21 cellular contexts compared by ENCODE assay signal in genomic region chr4:78553526-78554060, GRCh38. TPM values are rescaled to one million over a fixed set of nuclear protein-coding genes. Genes with fewer than 3 reads are reported as not detected.
A peak's percentile ranks its signal among the peaks of the same experiment; 100 is the strongest.
DNase-seq lines count a peak whose midpoint lies in the region; ATAC-seq, FAIRE-seq and TF ChIP-seq lines count a peak whose summit lies in the region.
"Had no signal": no experiment of that assay in that cellular context is flagged by ENCODE, and none has a peak within 500 bp of the region (broad histone marks: within the 10 kb centered on the region; RNA-seq: fewer than 3 reads in every experiment).

No MANE protein-coding gene starts in this region.

- no peak for TF ChIP-seq POLR2A in tibial nerve (IDR thresholded peaks at IDR 0.05)

- no peaks in the 10 kb centered on the region for H3K27me3 Mint-ChIP-seq in MCF 10A (ENCODE audit: insufficient read depth, unreplicated experiment)

- no peak for DNase-seq in SK-N-SH
- DNase-seq in MCF 10A (ENCODE audit: unreplicated experiment): no peak
- DNase-seq in mesenchymal stem cell: no peak
- no peak for DNase-seq in tibial nerve (ENCODE audit: low spot score in 2 of 2)
- DNase-seq in NOMO-1 treated with dmso at 0.1 percent for 144 hours (lab: John Stamatoyannopoulos, UW; ENCODE audit: unreplicated experiment): no peak
- DNase-seq in GM19239 (ENCODE audit: insufficient read length, low spot score): no peak
- DNase-seq: 8988T; activated gamma-delta T cell treated with Interleukin-2 at 50 U/mL for 16 hours; cortex of kidney; DND-41; hypothalamus; left colon; NCI-H1694; NCI-H524 treated with DMSO at 0.1 percent for 48 hours; stimulated activated naive CD4-positive, alpha-beta T cell treated with Interleukin-2 at 50 U/mL for 16 hours had no signal

- H3K9me3 Mint-ChIP-seq in MCF 10A (ENCODE audit: unreplicated experiment): no peaks in the 10 kb centered on the region
- H3K9me3 Mint-ChIP-seq: WTC11 had no signal

- ATAC-seq in SK-N-SH treated with all-trans-retinoic acid at 6 μM for 48 hours (no peak), HG02798 (IDR thresholded peaks at IDR 0.05; ENCODE audit: poor library complexity, unreplicated experiment) (no peak)
- ATAC-seq: WTC11 had no signal

- no peaks in the 10 kb centered on the region for H3K79me2 ChIP-seq in SK-N-SH (ENCODE audit: insufficient read depth)

- H2BK5ac ChIP-seq in mesenchymal stem cell (ENCODE audit: low read depth, low read length, poor library complexity, severe bottlenecking): no peak overlapping the region

- H3K4me3 ChIP-seq in SK-N-SH (ENCODE audit: low read depth in 2 of 2, low read length in 1 of 2) (no peak overlapping the region), mesenchymal stem cell (ENCODE audit: insufficient read depth in 1 of 2, low read depth in 1 of 2, low read length in 2 of 2) (no peak overlapping the region), tibial nerve (no peak overlapping the region)
- H3K4me3 ChIP-seq: ascending aorta had no signal

- H3K4me2 ChIP-seq in SK-N-SH (no peak overlapping the region), mesenchymal stem cell (ENCODE audit: low read length, poor library complexity, severe bottlenecking) (no peak overlapping the region)

- H3K9me3 ChIP-seq in SK-N-SH: no peaks in the 10 kb centered on the region
- no peaks in the 10 kb centered on the region for H3K9me3 ChIP-seq in mesenchymal stem cell (ENCODE audit: control insufficient read depth, low read length)
- H3K9me3 ChIP-seq in tibial nerve: no peaks in the 10 kb centered on the region
- H3K9me3 ChIP-seq: ascending aorta had no signal

- H3K36me3 ChIP-seq in SK-N-SH (replicated peaks in 1 of 2; ENCODE audit: control insufficient read depth in 1 of 2, insufficient read depth in 2 of 2, low read length in 1 of 2) (no peaks in the 10 kb centered on the region), mesenchymal stem cell (ENCODE audit: control insufficient read depth in 1 of 2, insufficient read depth in 2 of 2, low read depth in 1 of 2, low read length in 2 of 2) (no peaks in the 10 kb centered on the region), tibial nerve (no peaks in the 10 kb centered on the region)
- H3K36me3 ChIP-seq: ascending aorta had no signal

- H3K4me3 Mint-ChIP-seq in MCF 10A (ENCODE audit: unreplicated experiment): peak overlapping the region; percentile 93
- H3K4me3 Mint-ChIP-seq: CD14-positive monocyte, WTC11 had no signal

- CTCF ChIA-PET in SK-N-SH (lab: Yijun Ruan, JAX) (no interaction called here), MCF 10A (lab: Yijun Ruan, JAX) (interaction anchor here (0.5 to 1.2 kb wide), 5 partner anchors 13 to 787 kb away, joined by 3 to 5 read pairs (median 3); partner anchors contain the start of gene FRAS1)

- no peak overlapping the region for H3K14ac ChIP-seq in mesenchymal stem cell (ENCODE audit: low read length in 2 of 2)

- no peak overlapping the region for H2BK15ac ChIP-seq in mesenchymal stem cell (ENCODE audit: low read depth, poor library complexity, severe bottlenecking)

- peak overlapping the region in 1 of 2 experiments; percentile 54 for H2BK12ac ChIP-seq in mesenchymal stem cell (ENCODE audit: low read length in 2 of 2)

- H3K27ac ChIP-seq in SK-N-SH (ENCODE audit: low read depth in 2 of 2, low read length in 1 of 2) (no peak overlapping the region), mesenchymal stem cell (ENCODE audit: low read length, poor library complexity, severe bottlenecking) (no peak overlapping the region), tibial nerve (peak overlapping the region in 3 of 4 donors; percentile 12 to 90 (median 71))
- H3K27ac ChIP-seq: ascending aorta had no signal

- no peak overlapping the region for H2BK120ac ChIP-seq in mesenchymal stem cell (ENCODE audit: low read depth, low read length)

- H4K91ac ChIP-seq in mesenchymal stem cell (ENCODE audit: low read length): no peak overlapping the region

- no peaks in the 10 kb centered on the region for H3K9me2 ChIP-seq in SK-N-SH

- H3K36me3 Mint-ChIP-seq in MCF 10A (ENCODE audit: insufficient read depth, unreplicated experiment): peaks cover 25% of the 10 kb centered on the region
- H3K36me3 Mint-ChIP-seq: CD14-positive monocyte had no signal

- intact Hi-C loops in MCF 10A (cut with micrococcal nuclease): loop anchor here (5.0 kb wide), 1 partner anchor 224 kb away; the partner anchor contains the start of gene BMP2K

- no peak overlapping the region for H3K23ac ChIP-seq in mesenchymal stem cell (ENCODE audit: low read length in 2 of 2)

- H4K20me1 ChIP-seq in SK-N-SH (ENCODE audit: insufficient read depth): no peaks in the 10 kb centered on the region

- FAIRE-seq in GM19239 (lab: Jason Lieb, UNC): no peak

- POLR2A ChIA-PET in SK-N-SH (lab: Yijun Ruan, JAX) (no interaction called here), MCF 10A (lab: Yijun Ruan, JAX) (interaction anchor here (1.1 to 4.4 kb wide), 4 partner anchors 11 to 631 kb away, joined by 3 to 38 read pairs (median 4); no protein-coding TSS in a partner anchor)

- peak overlapping the region; percentile 33 for H2AK5ac ChIP-seq in mesenchymal stem cell (ENCODE audit: low read length, severe bottlenecking)

- peaks cover 6% of the 10 kb centered on the region for H3K79me1 ChIP-seq in mesenchymal stem cell (replicated peaks; ENCODE audit: low read length, poor library complexity, severe bottlenecking)

- H4K8ac ChIP-seq in mesenchymal stem cell (ENCODE audit: low read length): no peak overlapping the region

- TF ChIP-seq CTCF in SK-N-SH (IDR thresholded peaks at IDR 0.05) (no peak), MCF 10A (IDR thresholded peaks at IDR 0.05; ENCODE audit: unreplicated experiment) (no peak), tibial nerve (IDR thresholded peaks at IDR 0.05) (no peak)

- H3K4me1 ChIP-seq in SK-N-SH (ENCODE audit: control insufficient read depth in 1 of 2, insufficient read depth in 2 of 2, low read depth in 1 of 2, low read length in 1 of 2): peaks cover 5 to 9% of the 10 kb centered on the region in 2 experiments; a peak in 2 of 4 replicates
- peaks cover 7% of the 10 kb centered on the region for H3K4me1 ChIP-seq in mesenchymal stem cell (ENCODE audit: control insufficient read depth, insufficient read depth, low read depth, low read length)
- peaks cover 0 to 47% (median 12%) of the 10 kb centered on the region in 4 donors for H3K4me1 ChIP-seq in tibial nerve

- H3K4ac ChIP-seq in mesenchymal stem cell (ENCODE audit: low read depth in 1 of 2, low read length in 2 of 2): no peak overlapping the region

- H3K4me1 Mint-ChIP-seq in MCF 10A (ENCODE audit: insufficient read depth, unreplicated experiment): peaks cover 42% of the 10 kb centered on the region

- H3K18ac ChIP-seq in mesenchymal stem cell (ENCODE audit: low read depth in 1 of 2, low read length in 2 of 2): no peak overlapping the region

- H3F3A ChIP-seq in SK-N-SH (replicated peaks; ENCODE audit: insufficient read depth): peaks cover 11% of the 10 kb centered on the region

- H3K27ac Mint-ChIP-seq in MCF 10A (ENCODE audit: low read depth, unreplicated experiment): peak overlapping the region; percentile 39
- H3K27ac Mint-ChIP-seq: WTC11 had no signal

- no peak for TF ChIP-seq EP300 in SK-N-SH (IDR thresholded peaks at IDR 0.05; ENCODE audit: borderline replicate concordance in 1 of 2, low read depth in 1 of 2, low read length in 1 of 2)
- TF ChIP-seq EP300 in tibial nerve (IDR thresholded peaks at IDR 0.05): no peak

- no TSS peak for BruUV-seq in MCF 10A (replicated peaks; lab: Mats Ljungman, UMichigan)

- H2AFZ ChIP-seq in SK-N-SH (ENCODE audit: low read depth) (peak overlapping the region; percentile 48; the same call in 1 of the 2 replicates), mesenchymal stem cell (ENCODE audit: low read depth, low read length) (no peak overlapping the region)

- H3K27me3 ChIP-seq in SK-N-SH (ENCODE audit: insufficient read depth) (no peaks in the 10 kb centered on the region), mesenchymal stem cell (ENCODE audit: control insufficient read depth in 1 of 2, insufficient read depth in 1 of 2, low read length in 2 of 2) (peaks cover 0 to 10% of the 10 kb centered on the region in 2 experiments), tibial nerve (peaks cover 0 to 7% of the 10 kb centered on the region in 2 donors)
- H3K27me3 ChIP-seq: ascending aorta had no signal

- H3K9ac ChIP-seq in SK-N-SH (no peak overlapping the region), mesenchymal stem cell (ENCODE audit: low read length) (no peak overlapping the region)

- TF ChIP-seq RAD21 in SK-N-SH (IDR thresholded peaks at IDR 0.05; ENCODE audit: low read length): no peak

TF ChIP-seq in SK-N-SH, 30 proteins besides CTCF, POLR2A, EP300 and RAD21 (continues in another document):
- TF ChIP-seq POLR2AphosphoS5 (IDR thresholded peaks at IDR 0.05; ENCODE audit: low read depth, low read length) (no peak), SMC3 (IDR thresholded peaks at IDR 0.05; ENCODE audit: low read depth, low read length) (no peak)
- TF ChIP-seq, protein P1, sequence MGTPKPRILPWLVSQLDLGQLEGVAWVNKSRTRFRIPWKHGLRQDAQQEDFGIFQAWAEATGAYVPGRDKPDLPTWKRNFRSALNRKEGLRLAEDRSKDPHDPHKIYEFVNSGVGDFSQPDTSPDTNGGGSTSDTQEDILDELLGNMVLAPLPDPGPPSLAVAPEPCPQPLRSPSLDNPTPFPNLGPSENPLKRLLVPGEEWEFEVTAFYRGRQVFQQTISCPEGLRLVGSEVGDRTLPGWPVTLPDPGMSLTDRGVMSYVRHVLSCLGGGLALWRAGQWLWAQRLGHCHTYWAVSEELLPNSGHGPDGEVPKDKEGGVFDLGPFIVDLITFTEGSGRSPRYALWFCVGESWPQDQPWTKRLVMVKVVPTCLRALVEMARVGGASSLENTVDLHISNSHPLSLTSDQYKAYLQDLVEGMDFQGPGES (IDR thresholded peaks at IDR 0.05; ENCODE audit: low read depth, low read length): no peak

TF ChIP-seq in SK-N-SH treated with all-trans-retinoic acid at 6 μM for 48 hours, 23 proteins besides CTCF, POLR2A, EP300 and RAD21:
- TF ChIP-seq ZNF565 (CRISPR knock-in tag; conservative IDR thresholded peaks at IDR 0.05; ENCODE audit: low read depth): no peak

RNA-seq across cellular contexts. Expression of gene ANXA3, which starts 2.0 kb away (rescaled TPM):
- 13.8 and 15.5 TPM in 2 replicates for polyA plus RNA-seq in SK-N-SH (2012; rRNA removed)
- polyA plus RNA-seq in SK-N-SH (2012; cell fraction: cytosol; rRNA removed): 16.9 and 18.2 TPM in 2 replicates
- polyA plus RNA-seq in SK-N-SH (2012; cell fraction: nucleus; rRNA removed): 31.0 and 31.4 TPM in 2 replicates
- total RNA-seq in MCF 10A (2022) (260 and 272 TPM in 2 replicates), tibial nerve (100 to 1,000 TPM in 2 of 4 donors, 10 to 100 TPM in 2; 29.7 to 170 (median 95.7) TPM)
- 9.2 TPM for polyA plus RNA-seq in mesenchymal stem cell (2013, experiment 1 of 2)
- 9.7 TPM for polyA plus RNA-seq in mesenchymal stem cell (2013, experiment 2 of 2)
- total RNA-seq: LHCN-M2 had no signal

Comparison
In these comparisons a context has a peak if more than half of its experiments do, and no peak if none do; other contexts are left out.
1. H3K27ac ChIP-seq: peak in tibial nerve (3 of 4); none in SK-N-SH (0 of 2) and mesenchymal stem cell (single experiment).